33 cellular contexts compared by ENCODE assay signal in genomic region chr20:37642246-37642645, GRCh38.
"Had no signal": no experiment of that assay in that cellular context is flagged by ENCODE, and none has a peak within 500 bp of the region (broad histone marks: within the 10 kb centered on the region; RNA-seq: fewer than 3 reads in every experiment).

No MANE protein-coding gene starts in this region.

- FAIRE-seq: astrocyte, TTC549 had no signal

- H3K4me1 ChIP-seq: adrenal gland, body of pancreas, breast epithelium had no signal

- H3K27ac ChIP-seq: adrenal gland, body of pancreas, brain microvascular endothelial cell, breast epithelium, VCaP had no signal

- ATAC-seq: activated CD8-positive, alpha-beta T cell treated with anti-CD3 and anti-CD28 coated beads for 36 hours; activated naive CD4-positive, alpha-beta T cell treated with anti-CD3 and anti-CD28 coated beads, Interleukin-2, amount 50 U/mL, for 72 hours; activated T-cell treated with anti-CD3 and anti-CD28 coated beads, Interleukin-2, amount 50 U/mL, for 4 hours; activated T-cell treated with anti-CD3 and anti-CD28 coated beads, Interleukin-2, amount 50 U/mL, for 72 hours; activated T-helper 17 cell treated with anti-CD3 and anti-CD28 coated beads, Interleukin-2, amount 50 U/mL, for 72 hours; body of pancreas had no signal

- H3K27me3 ChIP-seq: adrenal gland had no signal

- DNase-seq: activated B cell treated with CpG ODN at 0.5 μM for 24 hours; activated CD4-positive, alpha-beta memory T cell treated with anti-CD3 and anti-CD28 coated beads for 36 hours; activated CD4-positive, alpha-beta T cell treated with anti-CD3 and anti-CD28 coated beads for 4 hours; activated CD4-positive, alpha-beta T cell treated with anti-CD3 and anti-CD28 coated beads, Interleukin-2, amount 10 ng/mL, durations not matched to agents 24 days and 14 days; activated CD4-positive, alpha-beta T cell treated with anti-CD3 and anti-CD28 coated beads, Interleukin-2, amount 50 U/mL, for 1 hour; activated CD4-positive, alpha-beta T cell treated with anti-CD3 and anti-CD28 coated beads, Interleukin-2, amount 50 U/mL, for 4 hours; activated CD4-positive, CD25-positive, alpha-beta regulatory T cell treated with anti-CD3 and anti-CD28 coated beads, Interleukin-2, amount 50 U/mL, for 72 hours; activated CD8-positive, alpha-beta memory T cell treated with anti-CD3 and anti-CD28 coated beads, Interleukin-2, amount 50 U/mL, for 4 hours; activated CD8-positive, alpha-beta T cell treated with anti-CD3 and anti-CD28 coated beads for 36 hours; activated effector memory CD4-positive, alpha-beta T cell treated with anti-CD3 and anti-CD28 coated beads, Interleukin-2, amount 50 U/mL, for 16 hours; activated gamma-delta T cell treated with Interleukin-2 at 50 U/mL for 16 hours; activated naive CD4-positive, alpha-beta T cell; activated naive CD4-positive, alpha-beta T cell treated with anti-CD3 and anti-CD28 coated beads for 36 hours; activated naive CD4-positive, alpha-beta T cell treated with anti-CD3 and anti-CD28 coated beads, Interleukin-2, amount 50 U/mL, for 16 hours; activated naive CD8-positive, alpha-beta T cell treated with anti-CD3 and anti-CD28 coated beads for 36 hours; activated T-cell treated with anti-CD3 and anti-CD28 coated beads for 4 hours; activated T-cell treated with anti-CD3 and anti-CD28 coated beads, Interleukin-2, amount 50 U/mL, for 1 hour; activated T-cell treated with anti-CD3 and anti-CD28 coated beads, Interleukin-2, amount 50 U/mL, for 4 hours; activated T-cell treated with anti-CD3 and anti-CD28 coated beads, Interleukin-2, amount 50 U/mL, for 72 hours; adrenal gland; amniotic stem cell; aorta; body of pancreas; brain microvascular endothelial cell; central memory CD4-positive, alpha-beta T cell; T-helper 2 cell; T-helper 9 cell had no signal

- H3K9me3 ChIP-seq: adrenal gland, body of pancreas, breast epithelium had no signal

- H3K4me3 ChIP-seq: adrenal gland, body of pancreas, breast epithelium had no signal

- H3K36me3 ChIP-seq: adrenal gland, brain microvascular endothelial cell, breast epithelium had no signal
